16 cellular contexts compared by ENCODE assay signal in the genomic region with DNA sequence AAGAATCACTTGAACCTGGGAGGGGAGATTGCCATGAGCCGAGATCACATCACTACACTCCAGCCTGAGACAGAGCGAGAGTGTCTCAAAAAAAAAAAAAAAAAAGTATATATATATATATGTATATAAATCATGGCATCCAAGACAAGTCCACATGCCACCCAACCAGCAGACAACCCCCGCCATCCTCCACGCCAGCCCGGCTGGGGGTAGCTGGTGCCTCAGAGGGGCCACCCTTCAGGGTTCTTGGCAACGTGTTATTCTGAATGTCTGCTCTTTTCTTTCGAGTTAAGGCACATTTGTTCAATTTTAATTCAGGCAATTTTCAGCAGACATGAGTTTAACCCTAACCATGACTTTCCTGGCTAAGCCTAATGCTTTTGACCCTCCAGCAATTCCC. TPM values are rescaled to one million over a fixed set of nuclear protein-coding genes. Genes with fewer than 3 reads are reported as not detected.
DNase-seq lines count a peak whose midpoint lies in the region; ATAC-seq and TF ChIP-seq lines count a peak whose summit lies in the region.
"Had no signal": no experiment of that assay in that cellular context is flagged by ENCODE, and none has a peak within 500 bp of the region (broad histone marks: within the 10 kb centered on the region; RNA-seq: fewer than 3 reads in every experiment).

No MANE protein-coding gene starts in this region.

- no peak overlapping the region for H3K4me3 Mint-ChIP-seq in nephron progenitor cell
- H3K4me3 Mint-ChIP-seq: CD4-positive, alpha-beta memory T cell had no signal

- H3K4me1 ChIP-seq in cardiac muscle cell (ENCODE audit: low read depth) = no peaks in the 10 kb centered on the region
- peaks cover 8% of the 10 kb centered on the region for H3K4me1 ChIP-seq in testis
- H3K4me1 ChIP-seq in trophoblast cell (ENCODE audit: control insufficient read depth in 1 of 2, insufficient read depth in 2 of 2, low read length in 2 of 2) = no peaks in the 10 kb centered on the region

- H3K79me2 ChIP-seq in trophoblast cell (ENCODE audit: control insufficient read depth, insufficient read depth, low read length, poor library complexity) = no peaks in the 10 kb centered on the region

- H3K79me1 ChIP-seq in trophoblast cell (ENCODE audit: low read length) = no peaks in the 10 kb centered on the region

- DNase-seq in cardiac muscle cell (ENCODE audit: low read depth in 1 of 2, low spot score in 1 of 2) (no peak), left ventricle myocardium superior (no peak), coronary artery (ENCODE audit: low spot score) (no peak), nephron progenitor cell (no peak), testis (no peak), sciatic nerve (ENCODE audit: low spot score) (no peak), H7 (no peak), trophoblast cell (no peak)
- DNase-seq: 8988T; BE2C; CD4-positive, alpha-beta memory T cell; GF-D8; NCI-H1694 treated with DMSO at 0.1 percent for 48 hours; NCI-H510A; NCI-H774; OCI-M1 had no signal

- H3K27me3 Mint-ChIP-seq in nephron progenitor cell (ENCODE audit: low read depth, poor library complexity) = no peaks in the 10 kb centered on the region
- H3K27me3 Mint-ChIP-seq: CD4-positive, alpha-beta memory T cell had no signal

- H3K4me1 Mint-ChIP-seq in nephron progenitor cell = peaks cover 17% of the 10 kb centered on the region

- no peak for ATAC-seq in left ventricle myocardium superior
- no peak for ATAC-seq in sciatic nerve

- H3K36me3 ChIP-seq in cardiac muscle cell (no peaks in the 10 kb centered on the region), testis (ENCODE audit: low read depth, missing control alignments) (no peaks in the 10 kb centered on the region), H7 (replicated peaks; ENCODE audit: control insufficient read depth, insufficient read depth, low read length) (no peaks in the 10 kb centered on the region; the same call in none of the 2 replicates), trophoblast cell (ENCODE audit: control insufficient read depth in 1 of 2, insufficient read depth in 2 of 2, low read length in 2 of 2) (peaks cover 27 to 34% of the 10 kb centered on the region in 2 experiments)

- H3K9me3 ChIP-seq in cardiac muscle cell (ENCODE audit: low read depth) (no peaks in the 10 kb centered on the region), testis (no peaks in the 10 kb centered on the region), trophoblast cell (ENCODE audit: insufficient read depth, low read depth, low read length) (no peaks in the 10 kb centered on the region)
- H3K9me3 ChIP-seq: BE2C had no signal

- H3K9ac ChIP-seq in trophoblast cell (ENCODE audit: low read length) = no peak overlapping the region

- no peak overlapping the region for H4K8ac ChIP-seq in trophoblast cell (ENCODE audit: low read depth, low read length)

- no peak overlapping the region for H2BK5ac ChIP-seq in trophoblast cell (ENCODE audit: low read depth, low read length, poor library complexity)

- peaks cover 6% of the 10 kb centered on the region for H3K36me3 Mint-ChIP-seq in nephron progenitor cell (ENCODE audit: low read depth)
- H3K36me3 Mint-ChIP-seq: CD4-positive, alpha-beta memory T cell had no signal

- no peaks in the 10 kb centered on the region for H3K27me3 ChIP-seq in cardiac muscle cell
- H3K27me3 ChIP-seq in testis = no peaks in the 10 kb centered on the region
- H3K27me3 ChIP-seq in H7 (ENCODE audit: control insufficient read depth, insufficient read depth, low read length) = no peaks in the 10 kb centered on the region
- no peaks in the 10 kb centered on the region for H3K27me3 ChIP-seq in trophoblast cell (ENCODE audit: insufficient read depth, low read length)
- H3K27me3 ChIP-seq: BE2C had no signal

- H4K91ac ChIP-seq in trophoblast cell (ENCODE audit: low read depth, low read length) = no peak overlapping the region

- WGBS in testis, 2 donors = 80 to 83% methylated on average over 7 of the region's 7 CpGs
- WGBS in trophoblast cell (ENCODE audit: extremely low coverage, insufficient coverage, insufficient read length) = no CpG with 5 or more reads among the region's 7 CpGs

- no peak overlapping the region for H3K23ac ChIP-seq in trophoblast cell (ENCODE audit: low read length)

- no peak overlapping the region for H2AK5ac ChIP-seq in trophoblast cell (ENCODE audit: low read length)

- TF ChIP-seq POLR2A in testis (IDR thresholded peaks at IDR 0.05) = no peak

- no peak overlapping the region for H2BK12ac ChIP-seq in trophoblast cell (ENCODE audit: low read length)

- no peak overlapping the region for H3K14ac ChIP-seq in trophoblast cell (ENCODE audit: low read length)

- H3K4me3 ChIP-seq in cardiac muscle cell = no peak overlapping the region
- peak overlapping the region; percentile 31 for H3K4me3 ChIP-seq in coronary artery
- no peak overlapping the region for H3K4me3 ChIP-seq in testis
- H3K4me3 ChIP-seq in H7 (ENCODE audit: insufficient read depth, low read depth, low read length) = no peak overlapping the region
- no peak overlapping the region for H3K4me3 ChIP-seq in trophoblast cell (ENCODE audit: low read depth, low read length)

- intact Hi-C loops in left ventricle myocardium superior (cut with micrococcal nuclease) = no loop called here
- intact Hi-C loops in testis (cut with DNase I; ENCODE audit: low total_unique reads) = no loop called here
- intact Hi-C loops in sciatic nerve (cut with DNase I) = no loop called here

- H2AFZ ChIP-seq in trophoblast cell (ENCODE audit: insufficient read depth, low read length, poor library complexity) = no peak overlapping the region

- no peak overlapping the region for H2BK120ac ChIP-seq in trophoblast cell (ENCODE audit: insufficient read depth, low read length, poor library complexity)

- no peak overlapping the region for H3K4me2 ChIP-seq in trophoblast cell (ENCODE audit: low read length)

- H3K27ac Mint-ChIP-seq in nephron progenitor cell = peak overlapping the region; percentile 80
- H3K27ac Mint-ChIP-seq: CD4-positive, alpha-beta memory T cell had no signal

- TF ChIP-seq CTCF in cardiac muscle cell (IDR thresholded peaks at IDR 0.05; ENCODE audit: low read depth, low read length) = no peak
- TF ChIP-seq CTCF in coronary artery (IDR thresholded peaks at IDR 0.05) = no peak
- TF ChIP-seq CTCF in nephron progenitor cell (IDR thresholded peaks at IDR 0.05) = no peak
- no peak for TF ChIP-seq CTCF in testis (IDR thresholded peaks at IDR 0.05)

- H3K27ac ChIP-seq in cardiac muscle cell (peak overlapping the region; percentile 52), coronary artery (peak overlapping the region in 1 of 2 donors; percentile 60), testis (peak overlapping the region; percentile 39 to 44), trophoblast cell (ENCODE audit: low read depth, low read length) (no peak overlapping the region)

- no peak overlapping the region for H3K4ac ChIP-seq in trophoblast cell (ENCODE audit: low read depth, low read length)

- H3K9me3 Mint-ChIP-seq in nephron progenitor cell = no peaks in the 10 kb centered on the region

- H3K18ac ChIP-seq in trophoblast cell (ENCODE audit: low read length) = no peak overlapping the region

- no peak overlapping the region for H4K12ac ChIP-seq in trophoblast cell (ENCODE audit: low read depth, low read length)

RNA-seq across cellular contexts. Expression of gene TMEM240, which starts 9.7 kb away (rescaled TPM):
- 8.1 and 26.0 TPM in 2 replicates for total RNA-seq in cardiac muscle cell
- polyA plus RNA-seq in cardiac muscle cell = 6.2 and 10.4 TPM in 2 replicates
- total RNA-seq in left ventricle myocardium superior = 8.9 TPM
- total RNA-seq in testis = 1 to 10 TPM; 3.6 to 6.3 TPM
- 4.3 TPM for polyA plus RNA-seq in testis (ENCODE audit: insufficient read depth, low read depth, low replicate concordance)
- total RNA-seq in sciatic nerve = 7.1 TPM
- 13.6 and 14.3 TPM in 2 replicates for total RNA-seq in H7 (2014; rRNA removed; shearing (Covaris generic))
- polyA plus RNA-seq in trophoblast cell (2013) = 1.5 and 1.7 TPM in 2 replicates
- polyA plus RNA-seq: CD4-positive, alpha-beta memory T cell had no signal

RNA-seq across cellular contexts. Expression of gene SSU72, which starts 24.6 kb away (rescaled TPM):
- 97.3 and 131 TPM in 2 replicates for total RNA-seq in cardiac muscle cell
- polyA plus RNA-seq in cardiac muscle cell = 172 and 202 TPM in 2 replicates
- 118 TPM for total RNA-seq in left ventricle myocardium superior
- 100 to 1,000 TPM; 146 to 158 TPM for total RNA-seq in testis
- polyA plus RNA-seq in testis (ENCODE audit: insufficient read depth, low read depth, low replicate concordance) = 67.0 TPM
- 78.5 TPM for total RNA-seq in sciatic nerve
- total RNA-seq in H7 (2014; rRNA removed; shearing (Covaris generic)) = 80.7 and 94.3 TPM in 2 replicates
- polyA plus RNA-seq in trophoblast cell (2013) = 206 and 207 TPM in 2 replicates

RNA-seq across cellular contexts. Expression of gene ATAD3A, which starts 38.1 kb away (rescaled TPM):
- total RNA-seq in cardiac muscle cell (61.7 and 79.7 TPM in 2 replicates), left ventricle myocardium superior (18.3 TPM), testis (10 to 100 TPM; 35.7 to 37.4 TPM), sciatic nerve (19.4 TPM)
- polyA plus RNA-seq in cardiac muscle cell (74.8 and 77.9 TPM in 2 replicates), testis (ENCODE audit: insufficient read depth, low read depth, low replicate concordance) (22.0 TPM)
- total RNA-seq in H7 (2014; rRNA removed; shearing (Covaris generic)) = 105 and 113 TPM in 2 replicates
- 23.7 and 23.9 TPM in 2 replicates for polyA plus RNA-seq in trophoblast cell (2013)

RNA-seq across cellular contexts. Expression of gene FNDC10, which starts 49.8 kb away (rescaled TPM):
- total RNA-seq in cardiac muscle cell = 30.9 and 46.5 TPM in 2 replicates
- 34.1 and 62.3 TPM in 2 replicates for polyA plus RNA-seq in cardiac muscle cell
- 3.6 TPM for total RNA-seq in left ventricle myocardium superior
- 10 to 100 TPM; 36.8 to 54.0 TPM for total RNA-seq in testis
- polyA plus RNA-seq in testis (ENCODE audit: insufficient read depth, low read depth, low replicate concordance) = 15.5 TPM
- total RNA-seq in sciatic nerve = 2.4 TPM
- total RNA-seq in H7 (2014; rRNA removed; shearing (Covaris generic)) = 25.6 and 32.7 TPM in 2 replicates
- 3.3 and 3.4 TPM in 2 replicates for polyA plus RNA-seq in trophoblast cell (2013)
